ENCODE assay signal across 1 cellular context in the genomic region with DNA sequence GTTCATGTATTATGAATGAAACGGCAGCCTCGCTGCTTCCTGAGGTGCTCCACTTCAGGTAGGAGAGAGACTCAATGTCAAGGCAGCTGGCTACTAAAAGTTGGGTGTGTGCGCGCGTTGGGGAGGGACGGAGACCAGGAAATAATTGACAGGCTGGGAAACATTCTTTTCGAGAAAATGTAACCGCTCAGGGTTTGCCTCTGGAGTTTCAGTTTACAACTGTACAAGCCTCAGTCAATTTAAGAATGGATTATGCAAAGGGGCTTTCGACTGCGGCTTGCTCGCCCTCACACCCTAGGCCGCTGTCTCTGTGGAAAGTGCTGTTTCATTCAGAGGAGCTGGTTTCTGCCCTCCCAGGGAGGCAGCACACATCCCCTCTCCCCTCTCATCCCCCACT.
TF ChIP-seq lines count a peak whose summit lies in the region.

No MANE protein-coding gene starts in this region.

TF ChIP-seq in HepG2, 621 proteins besides CTCF, POLR2A, EP300 and RAD21 (continued from another document and continues in another):
- TF ChIP-seq, protein P1, sequence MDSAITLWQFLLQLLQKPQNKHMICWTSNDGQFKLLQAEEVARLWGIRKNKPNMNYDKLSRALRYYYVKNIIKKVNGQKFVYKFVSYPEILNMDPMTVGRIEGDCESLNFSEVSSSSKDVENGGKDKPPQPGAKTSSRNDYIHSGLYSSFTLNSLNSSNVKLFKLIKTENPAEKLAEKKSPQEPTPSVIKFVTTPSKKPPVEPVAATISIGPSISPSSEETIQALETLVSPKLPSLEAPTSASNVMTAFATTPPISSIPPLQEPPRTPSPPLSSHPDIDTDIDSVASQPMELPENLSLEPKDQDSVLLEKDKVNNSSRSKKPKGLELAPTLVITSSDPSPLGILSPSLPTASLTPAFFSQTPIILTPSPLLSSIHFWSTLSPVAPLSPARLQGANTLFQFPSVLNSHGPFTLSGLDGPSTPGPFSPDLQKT (CRISPR knock-in tag; IDR thresholded peaks at IDR 0.05; ENCODE audit: borderline replicate concordance) = no peak
- TF ChIP-seq SP5 (CRISPR knock-in tag; IDR thresholded peaks at IDR 0.05; ENCODE audit: borderline replicate concordance, low read depth) (peak; percentile 9; the same call in 1 of the 2 replicates), ZNF737 (CRISPR knock-in tag; IDR thresholded peaks at IDR 0.05; ENCODE audit: borderline replicate concordance) (no peak), KDM1A (CRISPR knock-in tag; IDR thresholded peaks at IDR 0.05) (no peak), HIVEP1 (CRISPR knock-in tag; IDR thresholded peaks at IDR 0.05) (no peak), ZIK1 (CRISPR knock-in tag; IDR thresholded peaks at IDR 0.05; ENCODE audit: borderline replicate concordance, low read depth) (no peak), ZNF605 (CRISPR knock-in tag; IDR thresholded peaks at IDR 0.05) (no peak), KAT2B (IDR thresholded peaks at IDR 0.05; ENCODE audit: borderline replicate concordance, low read depth, low read length) (no peak), ZNF225 (CRISPR knock-in tag; IDR thresholded peaks at IDR 0.05) (0 out of 2 replicates have a peak, but pooled peaks have one; percentile 27), TBP (CRISPR knock-in tag; IDR thresholded peaks at IDR 0.05) (no peak), TSC22D2 (CRISPR knock-in tag; IDR thresholded peaks at IDR 0.05; ENCODE audit: borderline replicate concordance) (0 out of 2 replicates have a peak, but pooled peaks have one; percentile 19), SP1 (IDR thresholded peaks at IDR 0.05) (no peak), SP1 (CRISPR knock-in tag; IDR thresholded peaks at IDR 0.05) (no peak), PAWR (CRISPR knock-in tag; IDR thresholded peaks at IDR 0.05; ENCODE audit: borderline replicate concordance) (no peak), ZBTB3 (CRISPR knock-in tag; IDR thresholded peaks at IDR 0.05; ENCODE audit: borderline replicate concordance, low read depth) (peak; percentile 48; the same call in 1 of the 2 replicates), MIER2 (CRISPR knock-in tag; IDR thresholded peaks at IDR 0.05) (no peak), PHF8 (CRISPR knock-in tag; IDR thresholded peaks at IDR 0.05) (0 out of 2 replicates have a peak, but pooled peaks have one; percentile 4), SMARCC2 (IDR thresholded peaks at IDR 0.05) (no peak), MYC (CRISPR knock-in tag; IDR thresholded peaks at IDR 0.05; ENCODE audit: borderline replicate concordance) (no peak), ZNF263 (CRISPR knock-in tag; IDR thresholded peaks at IDR 0.05) (peak; percentile 97), ZNF549 (CRISPR knock-in tag; IDR thresholded peaks at IDR 0.05) (no peak), POLR2AphosphoS2 (IDR thresholded peaks at IDR 0.05; ENCODE audit: low read depth, low read length) (no peak), ELF4 (CRISPR knock-in tag; IDR thresholded peaks at IDR 0.05; ENCODE audit: borderline replicate concordance) (no peak), MTF1 (CRISPR knock-in tag; IDR thresholded peaks at IDR 0.05) (no peak), ZNF232 (CRISPR knock-in tag; IDR thresholded peaks at IDR 0.05; ENCODE audit: borderline replicate concordance) (no peak), ONECUT2 (CRISPR knock-in tag; IDR thresholded peaks at IDR 0.05) (no peak), GFI1 (CRISPR knock-in tag; IDR thresholded peaks at IDR 0.05; ENCODE audit: borderline replicate concordance) (0 out of 2 replicates have a peak, but pooled peaks have one; percentile 1), MED13 (CRISPR knock-in tag; IDR thresholded peaks at IDR 0.05) (no peak), ZNF17 (CRISPR knock-in tag; IDR thresholded peaks at IDR 0.05) (no peak), CBX5 (CRISPR knock-in tag; IDR thresholded peaks at IDR 0.05; ENCODE audit: borderline replicate concordance) (no peak), TBL1XR1 (IDR thresholded peaks at IDR 0.05; ENCODE audit: borderline replicate concordance, low read length, partially characterized antibody) (no peak), TARDBP (CRISPR knock-in tag; IDR thresholded peaks at IDR 0.05) (no peak), TGIF2 (CRISPR knock-in tag; IDR thresholded peaks at IDR 0.05) (peak; percentile 6; the same call in 1 of the 2 replicates), ATF7-NPFF (CRISPR knock-in tag; IDR thresholded peaks at IDR 0.05; ENCODE audit: low read depth) (no peak), NFE2L1 (CRISPR knock-in tag; IDR thresholded peaks at IDR 0.05; ENCODE audit: borderline replicate concordance) (no peak), NFE2 (CRISPR knock-in tag; IDR thresholded peaks at IDR 0.05) (no peak), NCOR1 (IDR thresholded peaks at IDR 0.05; ENCODE audit: borderline replicate concordance, low read length) (no peak; the same call in 1 of the 2 replicates), ZNF441 (CRISPR knock-in tag; IDR thresholded peaks at IDR 0.05; ENCODE audit: borderline replicate concordance) (no peak), ZC3H4 (CRISPR knock-in tag; IDR thresholded peaks at IDR 0.05; ENCODE audit: borderline replicate concordance) (no peak), ZNF572 (CRISPR knock-in tag; IDR thresholded peaks at IDR 0.05) (no peak), ZNF251 (CRISPR knock-in tag; IDR thresholded peaks at IDR 0.05) (no peak), BRD4 (CRISPR knock-in tag; IDR thresholded peaks at IDR 0.05) (no peak), ZNF33A (CRISPR knock-in tag; IDR thresholded peaks at IDR 0.05; ENCODE audit: borderline replicate concordance) (no peak), CAMTA2 (CRISPR knock-in tag; IDR thresholded peaks at IDR 0.05; ENCODE audit: borderline replicate concordance) (no peak), ZNF354B (CRISPR knock-in tag; IDR thresholded peaks at IDR 0.05) (no peak)
- TF ChIP-seq, protein P2, sequence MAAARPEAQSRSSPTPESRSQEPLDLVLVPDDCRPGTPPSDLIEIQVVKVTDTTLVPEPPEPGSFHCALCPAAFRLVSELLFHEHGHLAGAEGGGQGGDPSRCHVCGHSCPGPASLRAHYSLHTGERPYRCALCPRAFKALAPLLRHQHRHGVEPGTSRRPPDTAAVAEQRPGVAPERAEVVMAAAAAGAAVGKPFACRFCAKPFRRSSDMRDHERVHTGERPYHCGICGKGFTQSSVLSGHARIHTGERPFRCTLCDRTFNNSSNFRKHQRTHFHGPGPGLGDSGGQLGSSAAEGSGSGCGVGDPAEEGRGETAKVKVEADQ (CRISPR knock-in tag; IDR thresholded peaks at IDR 0.05; ENCODE audit: borderline replicate concordance) = no peak
- TF ChIP-seq, protein P3, sequence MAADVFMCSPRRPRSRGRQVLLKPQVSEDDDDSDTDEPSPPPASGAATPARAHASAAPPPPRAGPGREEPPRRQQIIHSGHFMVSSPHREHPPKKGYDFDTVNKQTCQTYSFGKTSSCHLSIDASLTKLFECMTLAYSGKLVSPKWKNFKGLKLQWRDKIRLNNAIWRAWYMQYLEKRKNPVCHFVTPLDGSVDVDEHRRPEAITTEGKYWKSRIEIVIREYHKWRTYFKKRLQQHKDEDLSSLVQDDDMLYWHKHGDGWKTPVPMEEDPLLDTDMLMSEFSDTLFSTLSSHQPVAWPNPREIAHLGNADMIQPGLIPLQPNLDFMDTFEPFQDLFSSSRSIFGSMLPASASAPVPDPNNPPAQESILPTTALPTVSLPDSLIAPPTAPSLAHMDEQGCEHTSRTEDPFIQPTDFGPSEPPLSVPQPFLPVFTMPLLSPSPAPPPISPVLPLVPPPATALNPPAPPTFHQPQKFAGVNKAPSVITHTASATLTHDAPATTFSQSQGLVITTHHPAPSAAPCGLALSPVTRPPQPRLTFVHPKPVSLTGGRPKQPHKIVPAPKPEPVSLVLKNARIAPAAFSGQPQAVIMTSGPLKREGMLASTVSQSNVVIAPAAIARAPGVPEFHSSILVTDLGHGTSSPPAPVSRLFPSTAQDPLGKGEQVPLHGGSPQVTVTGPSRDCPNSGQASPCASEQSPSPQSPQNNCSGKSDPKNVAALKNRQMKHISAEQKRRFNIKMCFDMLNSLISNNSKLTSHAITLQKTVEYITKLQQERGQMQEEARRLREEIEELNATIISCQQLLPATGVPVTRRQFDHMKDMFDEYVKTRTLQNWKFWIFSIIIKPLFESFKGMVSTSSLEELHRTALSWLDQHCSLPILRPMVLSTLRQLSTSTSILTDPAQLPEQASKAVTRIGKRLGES (CRISPR knock-in tag; IDR thresholded peaks at IDR 0.05; ENCODE audit: borderline replicate concordance) = no peak
- TF ChIP-seq, protein P4, sequence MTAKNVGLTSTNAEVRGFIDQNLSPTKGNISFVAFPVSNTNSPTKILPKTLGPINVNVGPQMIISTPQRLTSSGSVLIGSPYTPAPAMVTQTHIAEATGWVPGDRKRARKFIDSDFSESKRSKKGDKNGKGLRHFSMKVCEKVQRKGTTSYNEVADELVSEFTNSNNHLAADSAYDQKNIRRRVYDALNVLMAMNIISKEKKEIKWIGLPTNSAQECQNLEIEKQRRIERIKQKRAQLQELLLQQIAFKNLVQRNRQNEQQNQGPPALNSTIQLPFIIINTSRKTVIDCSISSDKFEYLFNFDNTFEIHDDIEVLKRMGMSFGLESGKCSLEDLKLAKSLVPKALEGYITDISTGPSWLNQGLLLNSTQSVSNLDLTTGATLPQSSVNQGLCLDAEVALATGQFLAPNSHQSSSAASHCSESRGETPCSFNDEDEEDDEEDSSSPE (CRISPR knock-in tag; IDR thresholded peaks at IDR 0.05) = no peak
- TF ChIP-seq, protein P5, sequence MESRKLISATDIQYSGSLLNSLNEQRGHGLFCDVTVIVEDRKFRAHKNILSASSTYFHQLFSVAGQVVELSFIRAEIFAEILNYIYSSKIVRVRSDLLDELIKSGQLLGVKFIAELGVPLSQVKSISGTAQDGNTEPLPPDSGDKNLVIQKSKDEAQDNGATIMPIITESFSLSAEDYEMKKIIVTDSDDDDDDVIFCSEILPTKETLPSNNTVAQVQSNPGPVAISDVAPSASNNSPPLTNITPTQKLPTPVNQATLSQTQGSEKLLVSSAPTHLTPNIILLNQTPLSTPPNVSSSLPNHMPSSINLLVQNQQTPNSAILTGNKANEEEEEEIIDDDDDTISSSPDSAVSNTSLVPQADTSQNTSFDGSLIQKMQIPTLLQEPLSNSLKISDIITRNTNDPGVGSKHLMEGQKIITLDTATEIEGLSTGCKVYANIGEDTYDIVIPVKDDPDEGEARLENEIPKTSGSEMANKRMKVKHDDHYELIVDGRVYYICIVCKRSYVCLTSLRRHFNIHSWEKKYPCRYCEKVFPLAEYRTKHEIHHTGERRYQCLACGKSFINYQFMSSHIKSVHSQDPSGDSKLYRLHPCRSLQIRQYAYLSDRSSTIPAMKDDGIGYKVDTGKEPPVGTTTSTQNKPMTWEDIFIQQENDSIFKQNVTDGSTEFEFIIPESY (CRISPR knock-in tag; IDR thresholded peaks at IDR 0.05) = no peak
- TF ChIP-seq, protein P6, sequence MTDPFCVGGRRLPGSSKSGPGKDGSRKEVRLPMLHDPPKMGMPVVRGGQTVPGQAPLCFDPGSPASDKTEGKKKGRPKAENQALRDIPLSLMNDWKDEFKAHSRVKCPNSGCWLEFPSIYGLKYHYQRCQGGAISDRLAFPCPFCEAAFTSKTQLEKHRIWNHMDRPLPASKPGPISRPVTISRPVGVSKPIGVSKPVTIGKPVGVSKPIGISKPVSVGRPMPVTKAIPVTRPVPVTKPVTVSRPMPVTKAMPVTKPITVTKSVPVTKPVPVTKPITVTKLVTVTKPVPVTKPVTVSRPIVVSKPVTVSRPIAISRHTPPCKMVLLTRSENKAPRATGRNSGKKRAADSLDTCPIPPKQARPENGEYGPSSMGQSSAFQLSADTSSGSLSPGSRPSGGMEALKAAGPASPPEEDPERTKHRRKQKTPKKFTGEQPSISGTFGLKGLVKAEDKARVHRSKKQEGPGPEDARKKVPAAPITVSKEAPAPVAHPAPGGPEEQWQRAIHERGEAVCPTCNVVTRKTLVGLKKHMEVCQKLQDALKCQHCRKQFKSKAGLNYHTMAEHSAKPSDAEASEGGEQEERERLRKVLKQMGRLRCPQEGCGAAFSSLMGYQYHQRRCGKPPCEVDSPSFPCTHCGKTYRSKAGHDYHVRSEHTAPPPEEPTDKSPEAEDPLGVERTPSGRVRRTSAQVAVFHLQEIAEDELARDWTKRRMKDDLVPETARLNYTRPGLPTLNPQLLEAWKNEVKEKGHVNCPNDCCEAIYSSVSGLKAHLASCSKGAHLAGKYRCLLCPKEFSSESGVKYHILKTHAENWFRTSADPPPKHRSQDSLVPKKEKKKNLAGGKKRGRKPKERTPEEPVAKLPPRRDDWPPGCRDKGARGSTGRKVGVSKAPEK (CRISPR knock-in tag; IDR thresholded peaks at IDR 0.05; ENCODE audit: borderline replicate concordance) = no peak
- TF ChIP-seq, protein P7, sequence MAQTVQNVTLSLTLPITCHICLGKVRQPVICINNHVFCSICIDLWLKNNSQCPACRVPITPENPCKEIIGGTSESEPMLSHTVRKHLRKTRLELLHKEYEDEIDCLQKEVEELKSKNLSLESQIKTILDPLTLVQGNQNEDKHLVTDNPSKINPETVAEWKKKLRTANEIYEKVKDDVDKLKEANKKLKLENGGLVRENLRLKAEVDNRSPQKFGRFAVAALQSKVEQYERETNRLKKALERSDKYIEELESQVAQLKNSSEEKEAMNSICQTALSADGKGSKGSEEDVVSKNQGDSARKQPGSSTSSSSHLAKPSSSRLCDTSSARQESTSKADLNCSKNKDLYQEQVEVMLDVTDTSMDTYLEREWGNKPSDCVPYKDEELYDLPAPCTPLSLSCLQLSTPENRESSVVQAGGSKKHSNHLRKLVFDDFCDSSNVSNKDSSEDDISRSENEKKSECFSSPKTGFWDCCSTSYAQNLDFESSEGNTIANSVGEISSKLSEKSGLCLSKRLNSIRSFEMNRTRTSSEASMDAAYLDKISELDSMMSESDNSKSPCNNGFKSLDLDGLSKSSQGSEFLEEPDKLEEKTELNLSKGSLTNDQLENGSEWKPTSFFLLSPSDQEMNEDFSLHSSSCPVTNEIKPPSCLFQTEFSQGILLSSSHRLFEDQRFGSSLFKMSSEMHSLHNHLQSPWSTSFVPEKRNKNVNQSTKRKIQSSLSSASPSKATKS (CRISPR knock-in tag; IDR thresholded peaks at IDR 0.05) = no peak
- TF ChIP-seq, protein P8, sequence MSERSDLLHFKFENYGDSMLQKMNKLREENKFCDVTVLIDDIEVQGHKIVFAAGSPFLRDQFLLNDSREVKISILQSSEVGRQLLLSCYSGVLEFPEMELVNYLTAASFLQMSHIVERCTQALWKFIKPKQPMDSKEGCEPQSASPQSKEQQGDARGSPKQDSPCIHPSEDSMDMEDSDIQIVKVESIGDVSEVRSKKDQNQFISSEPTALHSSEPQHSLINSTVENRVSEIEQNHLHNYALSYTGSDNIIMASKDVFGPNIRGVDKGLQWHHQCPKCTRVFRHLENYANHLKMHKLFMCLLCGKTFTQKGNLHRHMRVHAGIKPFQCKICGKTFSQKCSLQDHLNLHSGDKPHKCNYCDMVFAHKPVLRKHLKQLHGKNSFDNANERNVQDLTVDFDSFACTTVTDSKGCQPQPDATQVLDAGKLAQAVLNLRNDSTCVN (CRISPR knock-in tag; IDR thresholded peaks at IDR 0.05; ENCODE audit: borderline replicate concordance) = peak; percentile 9; the same call in 1 of the 2 replicates
- TF ChIP-seq, protein P9, sequence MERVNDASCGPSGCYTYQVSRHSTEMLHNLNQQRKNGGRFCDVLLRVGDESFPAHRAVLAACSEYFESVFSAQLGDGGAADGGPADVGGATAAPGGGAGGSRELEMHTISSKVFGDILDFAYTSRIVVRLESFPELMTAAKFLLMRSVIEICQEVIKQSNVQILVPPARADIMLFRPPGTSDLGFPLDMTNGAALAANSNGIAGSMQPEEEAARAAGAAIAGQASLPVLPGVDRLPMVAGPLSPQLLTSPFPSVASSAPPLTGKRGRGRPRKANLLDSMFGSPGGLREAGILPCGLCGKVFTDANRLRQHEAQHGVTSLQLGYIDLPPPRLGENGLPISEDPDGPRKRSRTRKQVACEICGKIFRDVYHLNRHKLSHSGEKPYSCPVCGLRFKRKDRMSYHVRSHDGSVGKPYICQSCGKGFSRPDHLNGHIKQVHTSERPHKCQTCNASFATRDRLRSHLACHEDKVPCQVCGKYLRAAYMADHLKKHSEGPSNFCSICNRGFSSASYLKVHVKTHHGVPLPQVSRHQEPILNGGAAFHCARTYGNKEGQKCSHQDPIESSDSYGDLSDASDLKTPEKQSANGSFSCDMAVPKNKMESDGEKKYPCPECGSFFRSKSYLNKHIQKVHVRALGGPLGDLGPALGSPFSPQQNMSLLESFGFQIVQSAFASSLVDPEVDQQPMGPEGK (CRISPR knock-in tag; IDR thresholded peaks at IDR 0.05) = no peak
